9 cellular contexts compared by ENCODE assay signal in the genomic region with DNA sequence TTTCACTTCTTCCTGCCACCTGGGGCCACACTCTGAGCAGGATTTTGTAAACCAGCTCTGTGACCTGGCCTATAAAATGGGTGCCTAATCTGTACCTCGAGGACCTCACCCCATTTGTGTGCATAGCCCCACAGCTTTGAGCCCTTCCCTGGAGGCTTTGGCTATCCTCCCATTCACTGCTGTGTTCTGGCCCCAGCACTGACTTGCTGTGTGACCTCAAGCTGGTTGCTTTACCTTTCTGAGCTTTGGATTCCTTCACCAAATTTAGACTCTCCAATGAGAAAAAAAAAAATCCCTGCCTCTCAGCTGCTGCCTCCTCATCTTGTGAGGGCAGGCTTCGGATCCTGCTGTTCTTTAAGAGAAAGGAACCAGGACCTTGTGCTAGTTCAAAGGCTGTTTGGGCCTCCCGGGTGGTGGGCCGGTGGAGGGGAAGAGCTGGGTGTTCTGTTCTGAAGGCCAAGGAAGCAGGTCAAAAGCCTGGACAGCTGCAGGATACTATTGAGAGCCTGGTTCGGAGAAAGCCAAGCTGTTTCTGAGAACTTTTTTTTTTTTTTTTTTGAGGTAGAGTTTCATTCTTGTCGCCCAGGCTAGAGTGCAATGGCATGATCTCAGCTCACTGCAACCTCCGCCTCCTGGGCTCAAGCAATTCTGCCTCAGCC. TPM values are rescaled to one million over a fixed set of nuclear protein-coding genes. Genes with fewer than 3 reads are reported as not detected.
DNase-seq lines count a peak whose midpoint lies in the region; ATAC-seq, FAIRE-seq and TF ChIP-seq lines count a peak whose summit lies in the region.
"Had no signal": no experiment of that assay in that cellular context is flagged by ENCODE, and none has a peak within 500 bp of the region (broad histone marks: within the 10 kb centered on the region; RNA-seq: fewer than 3 reads in every experiment).

No MANE protein-coding gene starts in this region.

- no peak for DNase-seq in astrocyte (ENCODE audit: low read depth)
- DNase-seq in naive B cell, result no peak
- no peak for DNase-seq in DMS79 (lab: John Stamatoyannopoulos, UW)
- DNase-seq in ACHN, result no peak
- DNase-seq in SW 1271 (lab: John Stamatoyannopoulos, UW), result no peak
- DNase-seq: activated gamma-delta T cell treated with Interleukin-2 at 50 U/mL for 16 hours had no signal

- H3K4me1 Mint-ChIP-seq in astrocyte (ENCODE audit: low read depth, unreplicated experiment) (peaks cover 36% of the 10 kb centered on the region), naive B cell (peaks cover 50 to 75% (median 64%) of the 10 kb centered on the region in 3 donors)

- TF ChIP-seq CTCF in astrocyte (IDR thresholded peaks at IDR 0.05; ENCODE audit: insufficient read depth, low read depth, low read length), result no peak

- H3K27ac Mint-ChIP-seq in astrocyte (ENCODE audit: unreplicated experiment), result peak overlapping the region; percentile 50
- peak overlapping the region in 4 of 6 donors; percentile 56 to 98 (median 91) for H3K27ac Mint-ChIP-seq in naive B cell

- H4K20me1 ChIP-seq in BLaER1 (peaks cover 61% of the 10 kb centered on the region), astrocyte (ENCODE audit: insufficient read depth, low read length) (peaks cover 52% of the 10 kb centered on the region)

- H3K4me3 Mint-ChIP-seq in astrocyte (ENCODE audit: unreplicated experiment), result peak overlapping the region; percentile 54
- peak overlapping the region in 6 of 8 donors; percentile 49 to 76 (median 59) for H3K4me3 Mint-ChIP-seq in naive B cell

- no peaks in the 10 kb centered on the region for H3K79me2 ChIP-seq in astrocyte (ENCODE audit: insufficient read depth, low read length)

- H3K9me3 ChIP-seq in BLaER1 (no peaks in the 10 kb centered on the region), HUES64 (ENCODE audit: insufficient read depth, low read depth, low read length) (no peaks in the 10 kb centered on the region), astrocyte (ENCODE audit: insufficient read depth, low read depth, low read length) (no peaks in the 10 kb centered on the region)

- H3K4me3 ChIP-seq in BLaER1 (no peak overlapping the region), HUES64 (ENCODE audit: low read length) (no peak overlapping the region), astrocyte (ENCODE audit: insufficient read depth, low read depth, low read length) (no peak overlapping the region)

- H3K27ac ChIP-seq in BLaER1 (peak overlapping the region; percentile 68), HUES64 (ENCODE audit: low read depth, low read length) (peak overlapping the region; percentile 75; the same call in 1 of the 2 replicates), astrocyte (ENCODE audit: low read depth, low read length) (no peak overlapping the region)

- WGBS in HUES64, result 81% methylated on average over 7 of the region's 7 CpGs

- H3K9me3 Mint-ChIP-seq in astrocyte (ENCODE audit: unreplicated experiment) (no peaks in the 10 kb centered on the region), naive B cell (no peaks in the 10 kb centered on the region)

- H3K4me2 ChIP-seq in BLaER1, result peak overlapping the region; percentile 83
- H3K4me2 ChIP-seq in astrocyte (ENCODE audit: low read length), result no peak overlapping the region

- ATAC-seq in naive B cell (ENCODE audit: low read depth in 2 of 2), result no peak
- ATAC-seq in HG03175 (IDR thresholded peaks at IDR 0.05; ENCODE audit: unreplicated experiment), result no peak

- H3K36me3 Mint-ChIP-seq in astrocyte (ENCODE audit: low read depth, unreplicated experiment), result peaks cover 11% of the 10 kb centered on the region
- peaks cover 9 to 27% of the 10 kb centered on the region in 2 donors for H3K36me3 Mint-ChIP-seq in naive B cell

- no peak overlapping the region for H2AFZ ChIP-seq in astrocyte (ENCODE audit: low read depth, low read length)

- H3K4me1 ChIP-seq in BLaER1, result peaks cover 88% of the 10 kb centered on the region
- H3K4me1 ChIP-seq in HUES64 (ENCODE audit: insufficient read depth, low read length), result peaks cover 59% of the 10 kb centered on the region
- peaks cover 24% of the 10 kb centered on the region for H3K4me1 ChIP-seq in astrocyte (ENCODE audit: insufficient read depth, low read length)

- no peaks in the 10 kb centered on the region for H3K27me3 ChIP-seq in BLaER1
- H3K27me3 ChIP-seq in HUES64 (ENCODE audit: insufficient read depth, low read length), result no peaks in the 10 kb centered on the region
- no peaks in the 10 kb centered on the region for H3K27me3 ChIP-seq in astrocyte (ENCODE audit: insufficient read depth, low read length)

- no peaks in the 10 kb centered on the region for H3K27me3 Mint-ChIP-seq in astrocyte (ENCODE audit: low read depth, unreplicated experiment)
- no peaks in the 10 kb centered on the region for H3K27me3 Mint-ChIP-seq in naive B cell

- H3K36me3 ChIP-seq in BLaER1 (peaks cover 41% of the 10 kb centered on the region), HUES64 (ENCODE audit: insufficient read depth, low read length) (peaks cover 23% of the 10 kb centered on the region), astrocyte (ENCODE audit: insufficient read depth, low read length) (peaks cover 22% of the 10 kb centered on the region)

- in situ Hi-C loops in ACHN (cut with HindIII; ENCODE audit: low pct_ligation_motif_present, low pct_unique_long_range_greater_than_20kb, low sequenced_read_pairs), result no loop called here

- FAIRE-seq in astrocyte (lab: Jason Lieb, UNC), result no peak

- H3K9ac ChIP-seq in BLaER1 (0 out of 2 replicates have a peak overlapping the region, but pooled peaks have one; percentile 51), HUES64 (ENCODE audit: low read depth, low read length) (no peak overlapping the region), astrocyte (ENCODE audit: low read length) (no peak overlapping the region)

RNA-seq across cellular contexts. Expression of a gene that starts 1.1 kb away (rescaled TPM):
- polyA plus RNA-seq in HUES64 (2013, experiment 1 of 2), result 2.8 TPM
- 2.5 TPM for polyA plus RNA-seq in HUES64 (2013, experiment 2 of 2)
- total RNA-seq in astrocyte, result 0.68 and 1.0 TPM in 2 replicates
- polyA plus RNA-seq in naive B cell (ENCODE audit: low read depth in 6 of 6), result 1 to 10 TPM in 5 of 6 donors, not detected in 1; 2.1 to 4.9 (median 2.2) TPM

RNA-seq across cellular contexts. Expression of a gene that starts 16.9 kb away (rescaled TPM):
- 17.1 TPM for polyA plus RNA-seq in HUES64 (2013, experiment 1 of 2)
- 13.6 TPM for polyA plus RNA-seq in HUES64 (2013, experiment 2 of 2)
- total RNA-seq in astrocyte, result 3.9 and 5.4 TPM in 2 replicates
- 100 to 1,000 TPM; 274 to 429 (median 285) TPM for polyA plus RNA-seq in naive B cell (ENCODE audit: low read depth in 6 of 6)

RNA-seq across cellular contexts. Expression of a gene that starts 17.5 kb away (rescaled TPM):
- 208 TPM for polyA plus RNA-seq in HUES64 (2013, experiment 1 of 2)
- 212 TPM for polyA plus RNA-seq in HUES64 (2013, experiment 2 of 2)
- 210 and 215 TPM in 2 replicates for total RNA-seq in astrocyte
- 100 to 1,000 TPM in 4 of 6 donors, 10 to 100 TPM in 2; 68.6 to 242 (median 132) TPM for polyA plus RNA-seq in naive B cell (ENCODE audit: low read depth in 6 of 6)

RNA-seq across cellular contexts. Expression of a gene that starts 37.9 kb away (rescaled TPM):
- polyA plus RNA-seq in HUES64 (2013, experiment 1 of 2), result 6.2 TPM
- 8.9 TPM for polyA plus RNA-seq in HUES64 (2013, experiment 2 of 2)
- total RNA-seq in astrocyte, result 0.14 and 0.17 TPM in 2 replicates
- polyA plus RNA-seq in naive B cell (ENCODE audit: low read depth in 6 of 6), result not detected

RNA-seq across cellular contexts. Expression of a gene that starts 42.1 kb away (rescaled TPM):
- polyA plus RNA-seq in HUES64 (2013, experiment 1 of 2), result 14.1 TPM
- 16.9 TPM for polyA plus RNA-seq in HUES64 (2013, experiment 2 of 2)
- 11.2 and 12.3 TPM in 2 replicates for total RNA-seq in astrocyte
- 10 to 100 TPM; 29.8 to 65.0 (median 39.7) TPM for polyA plus RNA-seq in naive B cell (ENCODE audit: low read depth in 6 of 6)
